ENCODE assay signal across 1 cellular context in genomic region chr4:138845664-138846063, GRCh38.
TF ChIP-seq lines count a peak whose summit lies in the region.

No MANE protein-coding gene starts in this region.

TF ChIP-seq in GM23338, 12 proteins besides CTCF, POLR2A, EP300 and RAD21 (continued from another document):
- TF ChIP-seq ZNF462 (CRISPR knock-in tag; IDR thresholded peaks at IDR 0.05) (no peak), EZH2phosphoT487 (IDR thresholded peaks at IDR 0.05; ENCODE audit: unreplicated experiment) (no peak), REST (IDR thresholded peaks at IDR 0.05; ENCODE audit: unreplicated experiment) (no peak), JUNB (IDR thresholded peaks at IDR 0.05; ENCODE audit: unreplicated experiment) (no peak), CREB1 (CRISPR knock-in tag; IDR thresholded peaks at IDR 0.05; ENCODE audit: low read depth) (no peak)
